8 cellular contexts compared by ENCODE assay signal in genomic region chr1:205749826-205750682, GRCh38. TPM values are rescaled to one million over a fixed set of nuclear protein-coding genes. Genes with fewer than 3 reads are reported as not detected.
DNase-seq lines count a peak whose midpoint lies in the region; ATAC-seq and TF ChIP-seq lines count a peak whose summit lies in the region.

NUCKS1 (minus strand) TSS chr1:205750182; CDS start chr1:205749973, 209 bp downstream.

- TF ChIP-seq CTCF in LNCaP clone FGC (IDR thresholded peaks at IDR 0.05; ENCODE audit: control insufficient read depth, extremely low read depth, insufficient read depth) (no peak), RWPE1 (conservative IDR thresholded peaks at IDR 0.05; ENCODE audit: low read depth) (no peak), fibroblast of lung (conservative IDR thresholded peaks at IDR 0.05 in 1 of 2, IDR thresholded peaks at IDR 0.05 in 1 of 2; ENCODE audit: low read depth in 1 of 2, low read length in 2 of 2) (peak; percentile 18 to 39)

- intact Hi-C loops in naive thymus-derived CD4-positive, alpha-beta T cell (cut with micrococcal nuclease), result loop anchor here (1.0 to 10.0 kb wide), 18 partner anchors 9 to 1338 kb away; partner anchors contain the start of genes DSTYK (in 2 of the 2), RAB29 (in 2 of the 2), SLC41A1 (in 2 of the 2) and ELK4 (in 1 of the 2)

- H3K36me3 Mint-ChIP-seq in activated T-helper 17 cell treated with anti-CD3 and anti-CD28 coated beads, Interleukin-2, amount 50 U/mL, for 72 hours (ENCODE audit: low read depth), result peaks cover 38% of the 10 kb centered on the region
- H3K36me3 Mint-ChIP-seq in naive thymus-derived CD4-positive, alpha-beta T cell, result peaks cover 0 to 10% (median 4%) of the 10 kb centered on the region in 5 donors
- H3K36me3 Mint-ChIP-seq in stimulated activated naive B cell treated with anti-CD40 and anti-IgM and Interleukin-4, amounts not matched to agents 10 μg/mL and 1 μg/mL and 100 μg/mL, for 72 hours, result peaks cover 8 to 19% of the 10 kb centered on the region in 2 donors

- peaks cover 19% of the 10 kb centered on the region for H3K4me1 Mint-ChIP-seq in activated T-helper 17 cell treated with anti-CD3 and anti-CD28 coated beads, Interleukin-2, amount 50 U/mL, for 72 hours
- H3K4me1 Mint-ChIP-seq in naive thymus-derived CD4-positive, alpha-beta T cell, result peaks cover 24 to 52% (median 42%) of the 10 kb centered on the region in 7 donors
- H3K4me1 Mint-ChIP-seq in stimulated activated naive B cell treated with anti-CD40 and anti-IgM and Interleukin-4, amounts not matched to agents 10 μg/mL and 1 μg/mL and 100 μg/mL, for 72 hours, result peaks cover 12 to 25% of the 10 kb centered on the region in 2 donors

- POLR2A ChIA-PET in RWPE1 (lab: Yijun Ruan, JAX; ENCODE audit: low non-redundant PET), result interaction anchor here (0.6 to 1.1 kb wide), 3 partner anchors 11 to 205 kb away, joined by 3 to 4 read pairs (median 3); no protein-coding TSS in a partner anchor
- POLR2A ChIA-PET in naive thymus-derived CD4-positive, alpha-beta T cell (lab: Charles Lee), result interaction anchor here (0.7 to 4.0 kb wide), 20 partner anchors 10 to 243 kb away, joined by 3 to 85 read pairs (median 4); partner anchors contain the start of genes ELK4, PM20D1, RAB29 and SLC41A1

- peak within 1 kb of the TSS; percentile 95 for H3K27ac Mint-ChIP-seq in activated T-helper 17 cell treated with anti-CD3 and anti-CD28 coated beads, Interleukin-2, amount 50 U/mL, for 72 hours
- H3K27ac Mint-ChIP-seq in naive thymus-derived CD4-positive, alpha-beta T cell, result peak within 1 kb of the TSS; percentile 96 to 100 (median 98)
- peak within 1 kb of the TSS; percentile 99 for H3K27ac Mint-ChIP-seq in stimulated activated naive B cell treated with anti-CD40 and anti-IgM and Interleukin-4, amounts not matched to agents 10 μg/mL and 1 μg/mL and 100 μg/mL, for 72 hours

- H3K4me2 ChIP-seq in fibroblast of lung (ENCODE audit: extremely low read depth, insufficient read depth, low read length), result peak within 1 kb of the TSS; percentile 88

- no peaks in the 10 kb centered on the region for H3K27me3 Mint-ChIP-seq in activated T-helper 17 cell treated with anti-CD3 and anti-CD28 coated beads, Interleukin-2, amount 50 U/mL, for 72 hours
- H3K27me3 Mint-ChIP-seq in naive thymus-derived CD4-positive, alpha-beta T cell, result peaks cover 0 to 3% (median 0%) of the 10 kb centered on the region in 5 donors
- no peaks in the 10 kb centered on the region for H3K27me3 Mint-ChIP-seq in stimulated activated naive B cell treated with anti-CD40 and anti-IgM and Interleukin-4, amounts not matched to agents 10 μg/mL and 1 μg/mL and 100 μg/mL, for 72 hours

- H3K9me3 Mint-ChIP-seq in activated T-helper 17 cell treated with anti-CD3 and anti-CD28 coated beads, Interleukin-2, amount 50 U/mL, for 72 hours, result no peaks in the 10 kb centered on the region
- peaks cover 0 to 4% (median 0%) of the 10 kb centered on the region in 11 donors for H3K9me3 Mint-ChIP-seq in naive thymus-derived CD4-positive, alpha-beta T cell
- H3K9me3 Mint-ChIP-seq in stimulated activated naive B cell treated with anti-CD40 and anti-IgM and Interleukin-4, amounts not matched to agents 10 μg/mL and 1 μg/mL and 100 μg/mL, for 72 hours, result no peaks in the 10 kb centered on the region

- H3K4me3 ChIP-seq in LNCaP clone FGC (ENCODE audit: low read depth, low read length) (peak within 1 kb of the TSS; percentile 90), fibroblast of lung (replicated peaks in 1 of 4; ENCODE audit: control extremely low read depth in 1 of 4, insufficient read depth in 1 of 4, low read depth in 3 of 4, low read length in 4 of 4) (peak within 1 kb of the TSS; percentile 60 to 97 (median 78))
- peak within 1 kb of the TSS; percentile 81 for H3K4me3 ChIP-seq in naive thymus-derived CD4-positive, alpha-beta T cell (ENCODE audit: low read length)

- CTCF ChIA-PET in RWPE1 (lab: Yijun Ruan, JAX), result interaction anchor here (0.6 to 1.4 kb wide), 2 partner anchors 42 to 432 kb away, joined by 3 to 7 read pairs; no protein-coding TSS in a partner anchor
- CTCF ChIA-PET in naive thymus-derived CD4-positive, alpha-beta T cell (lab: Charles Lee), result interaction anchor here (1.0 to 1.5 kb wide), 3 partner anchors 22 to 25 kb away, joined by 3 to 5 read pairs (median 4); partner anchors contain the start of gene RAB29

- H3K79me2 ChIP-seq in fibroblast of lung (ENCODE audit: control insufficient read depth, insufficient read depth, low read length), result peaks cover 43% of the 10 kb centered on the region

- H3K9ac ChIP-seq in fibroblast of lung (ENCODE audit: insufficient read depth, low read length), result peak within 1 kb of the TSS; percentile 86

- H3K27me3 ChIP-seq in fibroblast of lung (ENCODE audit: control insufficient read depth, insufficient read depth, low read length), result no peaks in the 10 kb centered on the region
- no peaks in the 10 kb centered on the region for H3K27me3 ChIP-seq in naive thymus-derived CD4-positive, alpha-beta T cell (ENCODE audit: control insufficient read depth in 2 of 2, insufficient read depth in 2 of 2, low read length in 2 of 2)

- H3K27ac ChIP-seq in RWPE1 (peak within 1 kb of the TSS; percentile 99), fibroblast of lung (ENCODE audit: insufficient read depth, low read length) (peak within 1 kb of the TSS; percentile 93)
- H3K27ac ChIP-seq in naive thymus-derived CD4-positive, alpha-beta T cell (ENCODE audit: low read depth, low read length), result peak within 1 kb of the TSS; percentile 95

- ATAC-seq in activated T-helper 17 cell treated with anti-CD3 and anti-CD28 coated beads, Interleukin-2, amount 50 U/mL, for 72 hours (replicated peaks), result peak; percentile 80
- peak; percentile 86 for ATAC-seq in naive thymus-derived CD4-positive, alpha-beta T cell
- ATAC-seq in stimulated activated naive B cell treated with anti-CD40 and anti-IgM and Interleukin-4, amounts not matched to agents 10 μg/mL and 1 μg/mL and 100 μg/mL, for 72 hours (replicated peaks), result peak; percentile 87 to 88

- H2AFZ ChIP-seq in fibroblast of lung (ENCODE audit: low read length), result peak within 1 kb of the TSS; percentile 98

- DNase-seq in Daoy (ENCODE audit: low read depth) (peak; percentile 99), GOT3 (lab: John Stamatoyannopoulos, UW) (peak; percentile 85), LNCaP clone FGC (ENCODE audit: low read depth) (peak; percentile 98), RWPE1 (ENCODE audit: low spot score) (peak; percentile 96), fibroblast of lung (ENCODE audit: low read depth in 2 of 2) (peak; percentile 100)
- DNase-seq in naive thymus-derived CD4-positive, alpha-beta T cell, result peak; percentile 79 to 99 (median 97)
- DNase-seq in stimulated activated naive B cell treated with anti-CD40 and anti-IgM and Interleukin-4, amounts not matched to agents 10 μg/mL and 1 μg/mL and 100 μg/mL, for 72 hours, result peak; percentile 97

- H3K36me3 ChIP-seq in fibroblast of lung (ENCODE audit: control insufficient read depth, insufficient read depth, low read length), result no peaks in the 10 kb centered on the region
- peaks cover 0 to 6% (median 0%) of the 10 kb centered on the region in 3 experiments for H3K36me3 ChIP-seq in naive thymus-derived CD4-positive, alpha-beta T cell (ENCODE audit: control insufficient read depth in 2 of 3, insufficient read depth in 3 of 3, low read length in 3 of 3)

- peak within 1 kb of the TSS; percentile 83 for H3K4me3 Mint-ChIP-seq in activated T-helper 17 cell treated with anti-CD3 and anti-CD28 coated beads, Interleukin-2, amount 50 U/mL, for 72 hours
- H3K4me3 Mint-ChIP-seq in naive thymus-derived CD4-positive, alpha-beta T cell, result peak within 1 kb of the TSS; percentile 83 to 99 (median 96)
- H3K4me3 Mint-ChIP-seq in stimulated activated naive B cell treated with anti-CD40 and anti-IgM and Interleukin-4, amounts not matched to agents 10 μg/mL and 1 μg/mL and 100 μg/mL, for 72 hours, result peak within 1 kb of the TSS; percentile 91 to 93

- peaks cover 5% of the 10 kb centered on the region for H3K4me1 ChIP-seq in fibroblast of lung (ENCODE audit: control insufficient read depth, extremely low read depth, insufficient read depth, low read length)
- H3K4me1 ChIP-seq in naive thymus-derived CD4-positive, alpha-beta T cell (ENCODE audit: control insufficient read depth in 2 of 2, insufficient read depth in 2 of 2, low read length in 2 of 2), result peaks cover 6 to 10% of the 10 kb centered on the region in 2 donors

- H3K9me3 ChIP-seq in fibroblast of lung (ENCODE audit: control insufficient read depth, insufficient read depth, low read depth, low read length), result no peaks in the 10 kb centered on the region
- H3K9me3 ChIP-seq in naive thymus-derived CD4-positive, alpha-beta T cell (ENCODE audit: control insufficient read depth in 2 of 3, low read length in 3 of 3), result no peaks in the 10 kb centered on the region

- peaks cover 2% of the 10 kb centered on the region for H4K20me1 ChIP-seq in fibroblast of lung (ENCODE audit: control insufficient read depth, extremely low read depth, insufficient read depth, low read length)

RNA-seq across cellular contexts. Expression of gene NUCKS1, which starts in this region (rescaled TPM):
- total RNA-seq in Daoy (2014; rRNA removed; shearing (Covaris generic)), result 184 and 191 TPM in 2 replicates
- 100 to 1,000 TPM; 102 to 110 TPM for total RNA-seq in activated T-helper 17 cell treated with anti-CD3 and anti-CD28 coated beads, Interleukin-2, amount 50 U/mL, for 72 hours
- total RNA-seq in fibroblast of lung, result 98.1 and 113 TPM in 2 replicates
- 113 and 137 TPM in 2 replicates for polyA plus RNA-seq in fibroblast of lung
- 94.8 and 107 TPM in 2 replicates for polyA plus RNA-seq in fibroblast of lung (2012)
- polyA minus RNA-seq in fibroblast of lung (ENCODE audit: low replicate concordance), result 62.8 and 66.3 TPM in 2 replicates
- total RNA-seq in naive thymus-derived CD4-positive, alpha-beta T cell, result 100 to 1,000 TPM in 4 of 5 experiments, 10 to 100 TPM in 1; 70.4 to 164 (median 122) TPM
- 10 to 100 TPM; 12.5 to 18.7 TPM for polyA plus RNA-seq in naive thymus-derived CD4-positive, alpha-beta T cell

Comparison
In these comparisons a context has a peak if more than half of its experiments do, and no peak if none do; other contexts are left out.
1. Peak in every context shown above with its lines: DNase-seq, ATAC-seq, H3K4me3 ChIP-seq and H3K27ac ChIP-seq.
2. CTCF ChIP-seq: peak in fibroblast of lung (2 of 2); none in LNCaP clone FGC (single experiment) and RWPE1 (single experiment).